Comparison of ENCODE assay signal across 25 cellular contexts in genomic region chr7:12228024-12228423, GRCh38.
"Had no signal": no experiment of that assay in that cellular context is flagged by ENCODE, and none has a peak within 500 bp of the region (broad histone marks: within the 10 kb centered on the region; RNA-seq: fewer than 3 reads in every experiment).

No MANE protein-coding gene starts in this region.

- H3K4me3 ChIP-seq: esophagus squamous epithelium, lower lobe of right lung, psoas muscle, skin epidermis, suprapubic skin, thyroid gland, vagina had no signal

- H3K27me3 ChIP-seq: esophagus squamous epithelium, suprapubic skin, thyroid gland, vagina had no signal

- H3K9me3 ChIP-seq: esophagus squamous epithelium, suprapubic skin, thyroid gland, vagina had no signal

- ATAC-seq: left ventricle myocardium superior; lower lobe of right lung; naive thymus-derived CD8-positive, alpha-beta T cell; psoas muscle; right cardiac atrium; stimulated activated naive B cell treated with anti-CD40 and anti-IgM and Interleukin-4, amounts not matched to agents 10 μg/mL and 1 μg/mL and 100 μg/mL, for 72 hours; stimulated activated naive CD8-positive, alpha-beta T cell treated with anti-CD3 and anti-CD28 coated beads, Interleukin-15, amount 100 ng/mL, for 72 hours had no signal

- FAIRE-seq: endothelial cell of umbilical vein had no signal

- H3K27ac ChIP-seq: esophagus squamous epithelium, lower lobe of right lung, psoas muscle, skin epidermis, suprapubic skin, thyroid gland, vagina had no signal

- DNase-seq: dermis blood vessel endothelial cell; effector memory CD4-positive, alpha-beta T cell; esophagus squamous epithelium; foreskin melanocyte; hypothalamus; immature natural killer cell; islet precursor cell; left ventricle myocardium superior; lower lobe of right lung; naive thymus-derived CD8-positive, alpha-beta T cell; nephron progenitor cell; nucleus accumbens; posterior cingulate gyrus; psoas muscle; right cardiac atrium; stimulated activated CD4-positive, alpha-beta T cell treated with anti-CD3 and anti-CD28 coated beads, Interleukin-15, amount 100 ng/mL, for 24 hours; stimulated activated CD4-positive, alpha-beta T cell treated with anti-CD3 and anti-CD28 coated beads, Interleukin-2, amount 100 ng/mL, for 48 hours; stimulated activated naive B cell treated with anti-CD40 and anti-IgM and Interleukin-4, amounts not matched to agents 10 μg/mL and 1 μg/mL and 100 μg/mL, for 72 hours; stimulated activated naive CD8-positive, alpha-beta T cell treated with anti-CD3 and anti-CD28 coated beads, Interleukin-15, amount 100 ng/mL, for 72 hours; thyroid gland; trophoblast cell had no signal

- H3K4me1 ChIP-seq: esophagus squamous epithelium, lower lobe of right lung, psoas muscle, suprapubic skin, thyroid gland, vagina had no signal
